Comparison of ENCODE assay signal across 20 cellular contexts in genomic region chr1:10675813-10676212, GRCh38.
DNase-seq lines count a peak whose midpoint lies in the region; ATAC-seq and TF ChIP-seq lines count a peak whose summit lies in the region.
"Had no signal": no experiment of that assay in that cellular context is flagged by ENCODE, and none has a peak within 500 bp of the region (broad histone marks: within the 10 kb centered on the region; RNA-seq: fewer than 3 reads in every experiment).

No MANE protein-coding gene starts in this region.

- H3K9ac ChIP-seq in colonic mucosa (ENCODE audit: low read depth in 2 of 2, low read length in 2 of 2) (peak overlapping the region; percentile 53 to 61), mucosa of stomach (ENCODE audit: low read length) (peak overlapping the region; percentile 2)

- H3K4me1 ChIP-seq in heart right ventricle (peaks cover 14 to 99% (median 76%) of the 10 kb centered on the region in 9 donors), right cardiac atrium (ENCODE audit: control insufficient read depth, insufficient read depth, low read length) (peaks cover 9% of the 10 kb centered on the region), colonic mucosa (peaks cover 35% of the 10 kb centered on the region), mucosa of stomach (ENCODE audit: control insufficient read depth, insufficient read depth, low read length) (peaks cover 69% of the 10 kb centered on the region), upper lobe of left lung (peaks cover 75 to 96% (median 89%) of the 10 kb centered on the region in 4 donors)
- H3K4me1 ChIP-seq: A549 had no signal

- no peaks in the 10 kb centered on the region for H3K36me3 ChIP-seq in heart right ventricle
- H3K36me3 ChIP-seq in colonic mucosa = no peaks in the 10 kb centered on the region
- H3K36me3 ChIP-seq in mucosa of stomach (ENCODE audit: control insufficient read depth, insufficient read depth, low read length) = no peaks in the 10 kb centered on the region
- no peaks in the 10 kb centered on the region for H3K36me3 ChIP-seq in upper lobe of left lung

- H3K9me3 Mint-ChIP-seq in T-cell = no peaks in the 10 kb centered on the region
- H3K9me3 Mint-ChIP-seq: activated CD4-positive, alpha-beta T cell treated with anti-CD3 and anti-CD28 coated beads, Interleukin-2, amount 10 ng/mL, durations not matched to agents 24 days and 14 days; stimulated activated naive CD8-positive, alpha-beta T cell treated with anti-CD3 and anti-CD28 coated beads, Interleukin-15, Interleukin-2, amounts not matched to agents 100 ng/mL and 50 ng/mL, for 24 hours had no signal

- H3K4me1 Mint-ChIP-seq in T-cell = peaks cover 2 to 12% (median 9%) of the 10 kb centered on the region in 3 donors
- H3K4me1 Mint-ChIP-seq: activated CD4-positive, alpha-beta T cell treated with anti-CD3 and anti-CD28 coated beads, Interleukin-2, amount 10 ng/mL, durations not matched to agents 24 days and 14 days had no signal

- no peak for ATAC-seq in heart right ventricle
- ATAC-seq in right cardiac atrium = no peak
- no peak for ATAC-seq in upper lobe of left lung (ENCODE audit: low FRiP score in 2 of 2)
- ATAC-seq in GM21360 (IDR thresholded peaks at IDR 0.05; ENCODE audit: unreplicated experiment) = no peak
- no peak for ATAC-seq in T-cell (replicated peaks in 1 of 4)
- ATAC-seq: A549 had no signal

- POLR2A ChIA-PET in T-cell (lab: Charles Lee) = no interaction called here

- H3K4me3 Mint-ChIP-seq in T-cell = no peak overlapping the region
- H3K4me3 Mint-ChIP-seq: activated CD4-positive, alpha-beta T cell treated with anti-CD3 and anti-CD28 coated beads, Interleukin-2, amount 10 ng/mL, durations not matched to agents 24 days and 14 days; stimulated activated naive CD8-positive, alpha-beta T cell treated with anti-CD3 and anti-CD28 coated beads, Interleukin-15, Interleukin-2, amounts not matched to agents 100 ng/mL and 50 ng/mL, for 24 hours had no signal

- no peak for TF ChIP-seq POLR2A in upper lobe of left lung (IDR thresholded peaks at IDR 0.05)

- H3K27ac ChIP-seq in heart right ventricle = peak overlapping the region in 8 of 10 donors; percentile 8 to 76 (median 56)
- no peak overlapping the region for H3K27ac ChIP-seq in right cardiac atrium (ENCODE audit: low read length)
- peak overlapping the region; percentile 66 for H3K27ac ChIP-seq in colonic mucosa
- H3K27ac ChIP-seq in upper lobe of left lung = peak overlapping the region; percentile 80 to 97 (median 86)
- H3K27ac ChIP-seq: A549, hepatocyte had no signal

- H3K36me3 Mint-ChIP-seq in T-cell = no peaks in the 10 kb centered on the region
- H3K36me3 Mint-ChIP-seq: brain had no signal

- TF ChIP-seq EP300 in upper lobe of left lung (IDR thresholded peaks at IDR 0.05) = no peak

- DNase-seq in heart right ventricle = no peak
- DNase-seq in right cardiac atrium = no peak
- DNase-seq in colonic mucosa = no peak
- no peak for DNase-seq in upper lobe of left lung
- DNase-seq in T-cell = no peak
- DNase-seq in stimulated activated CD4-positive, alpha-beta T cell treated with anti-CD3 and anti-CD28 coated beads, Interleukin-2, amount 100 ng/mL, for 24 hours = no peak
- DNase-seq: activated CD4-positive, alpha-beta T cell treated with anti-CD3 and anti-CD28 coated beads, Interleukin-2, amount 10 ng/mL, durations not matched to agents 24 days and 14 days; activated effector memory CD4-positive, alpha-beta T cell treated with Interleukin-2 at 50 U/mL for 16 hours; EL; NCI-H1417 treated with DMSO at 0.1 percent for 48 hours; NCI-H2171; NCI-H774; small intestine; stimulated activated CD4-positive, alpha-beta T cell treated with anti-CD3 and anti-CD28 coated beads, Interleukin-2, amount 100 ng/mL, for 48 hours had no signal

- H3K27me3 ChIP-seq in heart right ventricle = no peaks in the 10 kb centered on the region
- H3K27me3 ChIP-seq in right cardiac atrium (ENCODE audit: control insufficient read depth, insufficient read depth) = no peaks in the 10 kb centered on the region
- no peaks in the 10 kb centered on the region for H3K27me3 ChIP-seq in colonic mucosa
- peaks cover 2% of the 10 kb centered on the region for H3K27me3 ChIP-seq in mucosa of stomach (ENCODE audit: control insufficient read depth, insufficient read depth, low read length)
- no peaks in the 10 kb centered on the region for H3K27me3 ChIP-seq in upper lobe of left lung
- H3K27me3 ChIP-seq: hepatocyte had no signal

- intact Hi-C loops in heart right ventricle (cut with DNase I) = loop anchor here in 3 of 10 donors (5.0 to 10.0 kb wide), 3 partner anchors 121 to 189 kb away; partner anchors contain the start of gene CASZ1 (in 1 of the 3)
- intact Hi-C loops in right cardiac atrium (cut with DNase I) = loop anchor here in 1 of 4 donors (10.0 kb wide), 1 partner anchor 189 kb away; no protein-coding TSS in a partner anchor
- intact Hi-C loops in colonic mucosa (cut with DNase I) = no loop called here

- no peaks in the 10 kb centered on the region for H3K27me3 Mint-ChIP-seq in T-cell
- H3K27me3 Mint-ChIP-seq: activated CD4-positive, alpha-beta T cell treated with anti-CD3 and anti-CD28 coated beads, Interleukin-2, amount 10 ng/mL, durations not matched to agents 24 days and 14 days; brain; stimulated activated naive CD8-positive, alpha-beta T cell treated with anti-CD3 and anti-CD28 coated beads, Interleukin-15, Interleukin-2, amounts not matched to agents 100 ng/mL and 50 ng/mL, for 24 hours had no signal

- CTCF ChIA-PET in T-cell (lab: Charles Lee) = no interaction called here

- no peak for TF ChIP-seq CTCF in heart right ventricle (IDR thresholded peaks at IDR 0.05)
- TF ChIP-seq CTCF in colonic mucosa (IDR thresholded peaks at IDR 0.05) = no peak
- TF ChIP-seq CTCF in upper lobe of left lung (IDR thresholded peaks at IDR 0.05) = no peak

- no peak overlapping the region for H3K27ac Mint-ChIP-seq in T-cell
- H3K27ac Mint-ChIP-seq: activated CD4-positive, alpha-beta T cell treated with anti-CD3 and anti-CD28 coated beads, Interleukin-2, amount 10 ng/mL, durations not matched to agents 24 days and 14 days; stimulated activated naive CD8-positive, alpha-beta T cell treated with anti-CD3 and anti-CD28 coated beads, Interleukin-15, Interleukin-2, amounts not matched to agents 100 ng/mL and 50 ng/mL, for 24 hours had no signal

- H3K9me3 ChIP-seq in heart right ventricle (no peaks in the 10 kb centered on the region), right cardiac atrium (ENCODE audit: control insufficient read depth, low read length) (no peaks in the 10 kb centered on the region), colonic mucosa (no peaks in the 10 kb centered on the region), mucosa of stomach (ENCODE audit: control insufficient read depth, low read length) (no peaks in the 10 kb centered on the region), upper lobe of left lung (no peaks in the 10 kb centered on the region)
- H3K9me3 ChIP-seq: A549 had no signal

- H3K4me3 ChIP-seq in heart right ventricle (no peak overlapping the region), right cardiac atrium (ENCODE audit: low read length) (no peak overlapping the region), colonic mucosa (no peak overlapping the region), mucosa of stomach (ENCODE audit: low read length) (no peak overlapping the region), upper lobe of left lung (no peak overlapping the region)
- H3K4me3 ChIP-seq: A549, hepatocyte had no signal

- 86 to 87% methylated on average over 5 of the region's 5 CpGs for WGBS in heart right ventricle, 2 donors
- WGBS in right cardiac atrium = 84% methylated on average over 5 of the region's 5 CpGs
- 77% methylated on average over 5 of the region's 5 CpGs; no CpG with 5 or more reads in 1 of the 2 donors for WGBS in upper lobe of left lung, 2 donors
